In genomic region chr5:81909677-81910076, GRCh38 we compare ENCODE assay signal across 13 cellular contexts.
DNase-seq lines count a peak whose midpoint lies in the region; ATAC-seq and TF ChIP-seq lines count a peak whose summit lies in the region.
"Had no signal": no experiment of that assay in that cellular context is flagged by ENCODE, and none has a peak within 500 bp of the region (broad histone marks: within the 10 kb centered on the region; RNA-seq: fewer than 3 reads in every experiment).

No MANE protein-coding gene starts in this region.

- H3K4me3 ChIP-seq in GM12864 (ENCODE audit: low read depth, low read length) (no peak overlapping the region), psoas muscle (no peak overlapping the region)
- H3K4me3 ChIP-seq: A549 had no signal

- H3K9me3 ChIP-seq in psoas muscle = no peaks in the 10 kb centered on the region
- H3K9me3 ChIP-seq: A549 had no signal

- WGBS in psoas muscle, 3 donors = 87 to 96% (median 91%) methylated on average over 1 of the region's 1 CpG

- H3K4me1 ChIP-seq in psoas muscle = no peaks in the 10 kb centered on the region
- H3K4me1 ChIP-seq: A549 had no signal

- peak; percentile 89 for ATAC-seq in GM19395 (IDR thresholded peaks at IDR 0.05; ENCODE audit: unreplicated experiment)
- peak; percentile 76 for ATAC-seq in HG02763 (IDR thresholded peaks at IDR 0.05; ENCODE audit: unreplicated experiment)
- no peak for ATAC-seq in sciatic nerve
- no peak for ATAC-seq in psoas muscle
- ATAC-seq: A549, esophagus mucosa had no signal

- TF ChIP-seq CTCF in GM12864 (IDR thresholded peaks at IDR 0.05; ENCODE audit: low read depth, low read length, missing control alignments) = no peak
- TF ChIP-seq CTCF in psoas muscle (IDR thresholded peaks at IDR 0.05) = no peak

- no peaks in the 10 kb centered on the region for H3K36me3 ChIP-seq in psoas muscle (ENCODE audit: insufficient read depth in 1 of 2, low read depth in 1 of 2)

- intact Hi-C loops in sciatic nerve (cut with DNase I) (no loop called here), psoas muscle (cut with DNase I) (no loop called here)

- H3K27me3 ChIP-seq in psoas muscle (ENCODE audit: insufficient read depth in 3 of 3, low read length in 2 of 3) = no peaks in the 10 kb centered on the region

- DNase-seq in GM12864 (ENCODE audit: low read depth) (peak; percentile 10), MV-4-11 (lab: John Stamatoyannopoulos, UW) (peak; percentile 88), sciatic nerve (ENCODE audit: low spot score) (no peak), dedifferentiated amniotic fluid mesenchymal stem cell (ENCODE audit: extremely low spot score) (no peak), NCI-H446 (lab: John Stamatoyannopoulos, UW) (no peak), psoas muscle (no peak)
- DNase-seq: activated CD4-positive, alpha-beta T cell treated with anti-CD3 and anti-CD28 coated beads, Interleukin-2, amount 50 U/mL, for 4 hours; Caco-2; NCI-H2227 treated with DMSO at 0.1 percent for 48 hours had no signal

- H3K27ac ChIP-seq in psoas muscle = no peak overlapping the region
- H3K27ac ChIP-seq: A549 had no signal

Comparison
In these comparisons a context has a peak if more than half of its experiments do, and no peak if none do; other contexts are left out.
1. DNase-seq: peak in GM12864 (single experiment) and MV-4-11 (single experiment); none in sciatic nerve (single experiment), dedifferentiated amniotic fluid mesenchymal stem cell (single experiment), NCI-H446 (0 of 2) and psoas muscle (0 of 2).
2. ATAC-seq: peak in GM19395 (single experiment) and HG02763 (single experiment); none in sciatic nerve (single experiment) and psoas muscle (0 of 4).